13 cellular contexts compared by ENCODE assay signal in the genomic region with DNA sequence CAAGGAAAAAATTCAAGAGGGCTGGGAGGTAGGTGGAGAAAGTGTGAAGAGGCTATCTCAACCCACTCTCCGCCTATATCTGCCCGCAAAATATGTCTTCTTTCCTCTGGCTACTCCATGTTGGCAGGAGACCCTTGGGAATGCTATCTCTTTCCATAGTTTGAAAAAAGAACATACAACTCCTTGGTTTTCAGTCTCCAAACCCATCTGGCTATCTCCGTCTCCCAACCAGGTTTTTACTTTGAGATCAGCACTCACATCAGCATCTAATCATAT.
DNase-seq lines count a peak whose midpoint lies in the region; ATAC-seq and TF ChIP-seq lines count a peak whose summit lies in the region.
"Had no signal": no experiment of that assay in that cellular context is flagged by ENCODE, and none has a peak within 500 bp of the region (broad histone marks: within the 10 kb centered on the region; RNA-seq: fewer than 3 reads in every experiment).

No MANE protein-coding gene starts in this region.

- H3K4me3 ChIP-seq in adipocyte (ENCODE audit: low read length) (peak overlapping the region; percentile 58), neuronal stem cell (ENCODE audit: low read length in 2 of 2) (no peak overlapping the region)

- H4K8ac ChIP-seq in neuronal stem cell (ENCODE audit: low read depth, low read length): no peak overlapping the region

- WGBS in neuronal stem cell (ENCODE audit: extremely low coverage in 2 of 2, insufficient read length in 2 of 2, insufficient replicate concordance in 1 of 2), 2 donors: no CpG with 5 or more reads among the region's 3 CpGs

- peak overlapping the region; percentile 99 for H3K27ac Mint-ChIP-seq in HFFc6
- H3K27ac Mint-ChIP-seq: activated CD4-positive, alpha-beta memory T cell treated with anti-CD3 and anti-CD28 coated beads for 36 hours had no signal

- H3K36me3 Mint-ChIP-seq in HFFc6 (ENCODE audit: low read depth): peaks cover 18% of the 10 kb centered on the region
- H3K36me3 Mint-ChIP-seq: activated CD4-positive, alpha-beta memory T cell treated with anti-CD3 and anti-CD28 coated beads for 36 hours had no signal

- no peak overlapping the region for H3K4me2 ChIP-seq in neuronal stem cell (ENCODE audit: insufficient read depth, low read length, poor library complexity, severe bottlenecking)

- H3K79me1 ChIP-seq in neuronal stem cell (ENCODE audit: low read depth, low read length): no peaks in the 10 kb centered on the region

- H2BK12ac ChIP-seq in neuronal stem cell (ENCODE audit: low read length): no peak overlapping the region

- H3K27me3 ChIP-seq in adipocyte (replicated peaks; ENCODE audit: control insufficient read depth, insufficient read depth, low read length) (no peaks in the 10 kb centered on the region), neuronal stem cell (ENCODE audit: control insufficient read depth in 3 of 3, insufficient read depth in 3 of 3, low read depth in 1 of 3, low read length in 3 of 3) (no peaks in the 10 kb centered on the region)

- H3K4ac ChIP-seq in neuronal stem cell (ENCODE audit: low read length): no peak overlapping the region

- H3K4me1 ChIP-seq in adipocyte (ENCODE audit: control insufficient read depth, insufficient read depth, low read length): peaks cover 18% of the 10 kb centered on the region
- peaks cover 0 to 2% of the 10 kb centered on the region in 2 donors for H3K4me1 ChIP-seq in neuronal stem cell (ENCODE audit: control insufficient read depth in 2 of 2, insufficient read depth in 1 of 2, low read depth in 1 of 2, low read length in 2 of 2)

- no peak for TF ChIP-seq CTCF in HFFc6 (IDR thresholded peaks at IDR 0.05)

- H3K27me3 Mint-ChIP-seq in HFFc6 (ENCODE audit: insufficient read depth): no peaks in the 10 kb centered on the region

- H3K23ac ChIP-seq in neuronal stem cell (ENCODE audit: low read depth, low read length, poor library complexity): no peak overlapping the region

- H3K4me1 Mint-ChIP-seq in HFFc6 (ENCODE audit: low read depth): peaks cover 95% of the 10 kb centered on the region

- no peak for DNase-seq in HFFc6
- no peak for DNase-seq in adipocyte (ENCODE audit: low read depth)
- DNase-seq in neuronal stem cell (ENCODE audit: low spot score): no peak
- no peak for DNase-seq in SW 1271 (lab: John Stamatoyannopoulos, UW)
- DNase-seq: effector CD8-positive, alpha-beta T cell; left colon; MM.1S; NCI-H2081; NCI-H526 had no signal

- H2BK120ac ChIP-seq in neuronal stem cell (ENCODE audit: low read depth, low read length): no peak overlapping the region

- H3K9me3 Mint-ChIP-seq in HFFc6: no peaks in the 10 kb centered on the region
- H3K9me3 Mint-ChIP-seq: activated CD4-positive, alpha-beta memory T cell treated with anti-CD3 and anti-CD28 coated beads for 36 hours had no signal

- no peak overlapping the region for H3K27ac ChIP-seq in neuronal stem cell (replicated peaks; ENCODE audit: low read length)

- H2AFZ ChIP-seq in neuronal stem cell (ENCODE audit: low read length): peak overlapping the region; percentile 78

- H3K9me3 ChIP-seq in adipocyte (ENCODE audit: control insufficient read depth, low read length) (no peaks in the 10 kb centered on the region), neuronal stem cell (replicated peaks in 1 of 2; ENCODE audit: control insufficient read depth in 2 of 2, insufficient read depth in 1 of 2, low read depth in 1 of 2, low read length in 2 of 2) (no peaks in the 10 kb centered on the region)

- H3K9ac ChIP-seq in adipocyte (ENCODE audit: low read length) (peak overlapping the region; percentile 33), neuronal stem cell (ENCODE audit: low read depth, low read length, poor library complexity) (no peak overlapping the region)

- H3K14ac ChIP-seq in neuronal stem cell (ENCODE audit: low read length): no peak overlapping the region

- ATAC-seq in GM18498 (IDR thresholded peaks at IDR 0.05; ENCODE audit: unreplicated experiment) (peak; percentile 15), GM18505 (IDR thresholded peaks at IDR 0.05; ENCODE audit: unreplicated experiment) (no peak), HG03378 (IDR thresholded peaks at IDR 0.05; ENCODE audit: unreplicated experiment) (no peak)
- ATAC-seq: left colon had no signal

- no peak overlapping the region for H2BK15ac ChIP-seq in neuronal stem cell (ENCODE audit: low read length)

- no peaks in the 10 kb centered on the region for H3K36me3 ChIP-seq in adipocyte (ENCODE audit: control insufficient read depth, insufficient read depth, low read length, severe bottlenecking)
- H3K36me3 ChIP-seq in neuronal stem cell (replicated peaks in 1 of 2; ENCODE audit: control insufficient read depth in 2 of 2, insufficient read depth in 2 of 2, low read length in 2 of 2): no peaks in the 10 kb centered on the region

- no peak overlapping the region for H4K91ac ChIP-seq in neuronal stem cell (ENCODE audit: low read depth, low read length, poor library complexity)

- TF ChIP-seq POLR2A in GM18505 (IDR thresholded peaks at IDR 0.05; ENCODE audit: borderline replicate concordance, extremely low read depth, insufficient read depth, insufficient read length): no peak

- no peak overlapping the region for H2AK5ac ChIP-seq in neuronal stem cell (ENCODE audit: low read depth, low read length)

- H2BK5ac ChIP-seq in neuronal stem cell (ENCODE audit: low read length): no peak overlapping the region

- no peak overlapping the region for H3K18ac ChIP-seq in neuronal stem cell (ENCODE audit: low read length)

- peak overlapping the region; percentile 89 for H3K4me3 Mint-ChIP-seq in HFFc6
- H3K4me3 Mint-ChIP-seq: activated CD4-positive, alpha-beta memory T cell treated with anti-CD3 and anti-CD28 coated beads for 36 hours had no signal
